8 cellular contexts compared by ENCODE assay signal in genomic region chr11:99069831-99070444, GRCh38. TPM values are rescaled to one million over a fixed set of nuclear protein-coding genes. Genes with fewer than 3 reads are reported as not detected.
DNase-seq lines count a peak whose midpoint lies in the region; ATAC-seq, FAIRE-seq and TF ChIP-seq lines count a peak whose summit lies in the region.

No MANE protein-coding gene starts in this region.

- H3K9ac ChIP-seq in KMS-11 (peak overlapping the region; percentile 32; the same call in 1 of the 2 replicates), subcutaneous abdominal adipose tissue (ENCODE audit: low read length in 5 of 5) (peak overlapping the region in 3 of 5 donors; percentile 51 to 64 (median 64))

- H3K4me2 ChIP-seq in KMS-11, result peak overlapping the region; percentile 83

- peak; percentile 87 for ATAC-seq in GM21737 (IDR thresholded peaks at IDR 0.05; ENCODE audit: unreplicated experiment)
- no peak for ATAC-seq in activated T-helper 17 cell treated with anti-CD3 and anti-CD28 coated beads, Interleukin-2, amount 50 U/mL, for 72 hours (replicated peaks)

- TF ChIP-seq POLR2A in GM12891 (IDR thresholded peaks at IDR 0.05; ENCODE audit: low read depth, low read length), result no peak

- H3K27ac ChIP-seq in KMS-11 (peak overlapping the region; percentile 76), subcutaneous abdominal adipose tissue (ENCODE audit: low read depth, low read length) (no peak overlapping the region)

- DNase-seq in GM12891 (ENCODE audit: insufficient read length, low spot score), result no peak
- no peak for DNase-seq in NCI-H2196 treated with DMSO at 0.1 percent for 48 hours (lab: John Stamatoyannopoulos, UW; ENCODE audit: unreplicated experiment)
- no peak for DNase-seq in NCI-H1436 treated with DMSO at 0.1 percent for 48 hours (lab: John Stamatoyannopoulos, UW)

- no peaks in the 10 kb centered on the region for H3K27me3 ChIP-seq in KMS-11 (ENCODE audit: insufficient read depth, low read depth)
- H3K27me3 ChIP-seq in subcutaneous abdominal adipose tissue (ENCODE audit: control insufficient read depth in 5 of 5, insufficient read depth in 4 of 5, low read length in 5 of 5), result no peaks in the 10 kb centered on the region

- H3K79me2 ChIP-seq in KMS-11 (ENCODE audit: insufficient read depth, low read depth), result peaks cover 72% of the 10 kb centered on the region

- no peaks in the 10 kb centered on the region for H3K9me3 ChIP-seq in subcutaneous abdominal adipose tissue (ENCODE audit: control insufficient read depth in 5 of 5, low read length in 5 of 5)

- H3K9me3 Mint-ChIP-seq in activated T-helper 17 cell treated with anti-CD3 and anti-CD28 coated beads, Interleukin-2, amount 50 U/mL, for 72 hours, result peaks cover 7% of the 10 kb centered on the region

- peak overlapping the region; percentile 56 for H3K4me3 Mint-ChIP-seq in activated T-helper 17 cell treated with anti-CD3 and anti-CD28 coated beads, Interleukin-2, amount 50 U/mL, for 72 hours

- H4K20me1 ChIP-seq in KMS-11 (ENCODE audit: insufficient read depth), result 0 out of 2 replicates have a peak, but pooled peaks cover 2% of the 10 kb centered on the region

- no peak for TF ChIP-seq CTCF in KMS-11 (conservative IDR thresholded peaks at IDR 0.05; ENCODE audit: low read depth, low read length)

- H3K27me3 Mint-ChIP-seq in activated T-helper 17 cell treated with anti-CD3 and anti-CD28 coated beads, Interleukin-2, amount 50 U/mL, for 72 hours, result no peaks in the 10 kb centered on the region

- H3K36me3 ChIP-seq in KMS-11 (ENCODE audit: insufficient read depth) (no peaks in the 10 kb centered on the region), subcutaneous abdominal adipose tissue (ENCODE audit: control insufficient read depth in 5 of 5, insufficient read depth in 5 of 5, low read length in 5 of 5) (no peaks in the 10 kb centered on the region)

- H3K4me1 Mint-ChIP-seq in activated T-helper 17 cell treated with anti-CD3 and anti-CD28 coated beads, Interleukin-2, amount 50 U/mL, for 72 hours, result peaks cover 6% of the 10 kb centered on the region

- H3K4me1 ChIP-seq in KMS-11 (ENCODE audit: low read depth, poor library complexity, severe bottlenecking), result peaks cover 68% of the 10 kb centered on the region
- peaks cover 0 to 7% (median 0%) of the 10 kb centered on the region in 5 donors for H3K4me1 ChIP-seq in subcutaneous abdominal adipose tissue (ENCODE audit: control insufficient read depth in 5 of 5, insufficient read depth in 5 of 5, low read length in 5 of 5)

- FAIRE-seq in GM12891 (lab: Jason Lieb, UNC), result peak; percentile 82
- FAIRE-seq in islet of Langerhans (lab: Jason Lieb, UNC), result peak; percentile 98

- no peak overlapping the region for H3K27ac Mint-ChIP-seq in activated T-helper 17 cell treated with anti-CD3 and anti-CD28 coated beads, Interleukin-2, amount 50 U/mL, for 72 hours

- H2AFZ ChIP-seq in KMS-11 (ENCODE audit: low read depth), result no peak overlapping the region

- no peaks in the 10 kb centered on the region for H3K36me3 Mint-ChIP-seq in activated T-helper 17 cell treated with anti-CD3 and anti-CD28 coated beads, Interleukin-2, amount 50 U/mL, for 72 hours (ENCODE audit: low read depth)

- H3K4me3 ChIP-seq in KMS-11 (IDR thresholded peaks at IDR 0.05; ENCODE audit: insufficient read depth, low read depth, low read length) (no peak overlapping the region), subcutaneous abdominal adipose tissue (ENCODE audit: low read depth in 1 of 5, low read length in 5 of 5) (peak overlapping the region; percentile 54 to 91 (median 69))

TF ChIP-seq in GM12891, 5 proteins besides CTCF, POLR2A, EP300 and RAD21:
- TF ChIP-seq POLR2AphosphoS5 (IDR thresholded peaks at IDR 0.05; ENCODE audit: low read depth, low read length) (no peak), PAX5 (IDR thresholded peaks at IDR 0.05; ENCODE audit: insufficient read depth, low read length, severe bottlenecking) (no peak), SPI1 (IDR thresholded peaks at IDR 0.05; ENCODE audit: low read depth, low read length) (no peak), TAF1 (IDR thresholded peaks at IDR 0.05; ENCODE audit: low read depth, low read length) (no peak), POU2F2 (IDR thresholded peaks at IDR 0.05; ENCODE audit: low read depth, low read length) (no peak)

RNA-seq across cellular contexts. Expression of gene CNTN5, which starts 49.2 kb away (rescaled TPM):
- not detected for polyA plus RNA-seq in GM12891 (2012; ENCODE audit: low read depth, missing spikeins)
- not detected for total RNA-seq in activated T-helper 17 cell treated with anti-CD3 and anti-CD28 coated beads, Interleukin-2, amount 50 U/mL, for 72 hours
